In the genomic region with DNA sequence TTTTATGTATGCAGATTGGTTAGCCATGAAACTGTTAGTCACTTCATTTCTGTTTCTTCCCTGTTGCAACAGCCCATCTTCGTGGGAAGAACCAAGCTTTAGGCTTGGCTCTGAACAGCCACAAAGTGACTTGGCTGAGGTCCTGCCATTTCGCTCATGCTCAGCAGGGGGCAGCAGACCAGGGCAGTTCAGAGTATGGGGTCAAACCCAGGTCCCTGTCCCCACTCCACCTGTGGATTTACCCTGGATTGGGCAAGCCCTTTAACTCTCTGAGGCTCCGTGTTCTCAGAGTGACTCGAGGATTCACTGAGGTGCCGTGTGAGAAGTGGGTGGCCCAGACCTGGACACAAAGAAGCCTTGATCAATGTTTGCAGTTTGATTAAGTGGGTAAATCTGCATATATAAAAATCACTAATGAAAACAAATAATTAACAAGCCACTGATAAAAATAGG, we compare ENCODE assay signal across 7 cellular contexts. TPM values are rescaled to one million over a fixed set of nuclear protein-coding genes. Genes with fewer than 3 reads are reported as not detected.
DNase-seq lines count a peak whose midpoint lies in the region; ATAC-seq, FAIRE-seq and TF ChIP-seq lines count a peak whose summit lies in the region.

No MANE protein-coding gene starts in this region.

- DNase-seq in GM10248 (ENCODE audit: extremely low spot score) (peak; percentile 71), NAMALWA (ENCODE audit: low spot score) (peak; percentile 69), mucosa of gallbladder (ENCODE audit: low spot score) (peak; percentile 40), urothelium cell line (ENCODE audit: low spot score) (peak; percentile 66)
- peak; percentile 32 to 58 for DNase-seq in activated CD4-positive, alpha-beta T cell treated with anti-CD3 and anti-CD28 coated beads for 4 hours
- peak; percentile 18 for DNase-seq in effector CD8-positive, alpha-beta T cell (lab: John Stamatoyannopoulos, UW)

- FAIRE-seq in urothelium cell line (lab: Jason Lieb, UNC), result no peak

- POLR2A ChIA-PET in GM10248 (lab: Yijun Ruan, JAX), result no interaction called here

- peak; percentile 65 for TF ChIP-seq CTCF in GM10248 (IDR thresholded peaks at IDR 0.05; ENCODE audit: control extremely low read depth, extremely low read depth, low read depth, missing control alignments)

- CTCF ChIA-PET in GM10248 (lab: Yijun Ruan, JAX), result interaction anchor here (0.6 to 6.4 kb wide), 26 partner anchors 8 to 279 kb away, joined by 3 to 56 read pairs (median 4); partner anchors contain the start of gene DYNLRB1

- no peak for ATAC-seq in GM21737 (IDR thresholded peaks at IDR 0.05; ENCODE audit: unreplicated experiment)

RNA-seq across cellular contexts. Expression of gene MAP1LC3A, which starts 19.8 kb away (rescaled TPM):
- total RNA-seq in mucosa of gallbladder, result 94.4 TPM

RNA-seq across cellular contexts. Expression of gene DYNLRB1, which starts 22.5 kb away (rescaled TPM):
- 143 TPM for total RNA-seq in mucosa of gallbladder

Comparison
In these comparisons a context has a peak if more than half of its experiments do, and no peak if none do; other contexts are left out.
1. DNase-seq: peak in every context shown above with its lines; median percentile 71 in GM10248; 69 in NAMALWA; 66 in urothelium cell line; 45 in activated CD4-positive, alpha-beta T cell treated with anti-CD3 and anti-CD28 coated beads for 4 hours; 40 in mucosa of gallbladder; 18 in effector CD8-positive, alpha-beta T cell.